ENCODE assay signal across 8 cellular contexts in the genomic region with DNA sequence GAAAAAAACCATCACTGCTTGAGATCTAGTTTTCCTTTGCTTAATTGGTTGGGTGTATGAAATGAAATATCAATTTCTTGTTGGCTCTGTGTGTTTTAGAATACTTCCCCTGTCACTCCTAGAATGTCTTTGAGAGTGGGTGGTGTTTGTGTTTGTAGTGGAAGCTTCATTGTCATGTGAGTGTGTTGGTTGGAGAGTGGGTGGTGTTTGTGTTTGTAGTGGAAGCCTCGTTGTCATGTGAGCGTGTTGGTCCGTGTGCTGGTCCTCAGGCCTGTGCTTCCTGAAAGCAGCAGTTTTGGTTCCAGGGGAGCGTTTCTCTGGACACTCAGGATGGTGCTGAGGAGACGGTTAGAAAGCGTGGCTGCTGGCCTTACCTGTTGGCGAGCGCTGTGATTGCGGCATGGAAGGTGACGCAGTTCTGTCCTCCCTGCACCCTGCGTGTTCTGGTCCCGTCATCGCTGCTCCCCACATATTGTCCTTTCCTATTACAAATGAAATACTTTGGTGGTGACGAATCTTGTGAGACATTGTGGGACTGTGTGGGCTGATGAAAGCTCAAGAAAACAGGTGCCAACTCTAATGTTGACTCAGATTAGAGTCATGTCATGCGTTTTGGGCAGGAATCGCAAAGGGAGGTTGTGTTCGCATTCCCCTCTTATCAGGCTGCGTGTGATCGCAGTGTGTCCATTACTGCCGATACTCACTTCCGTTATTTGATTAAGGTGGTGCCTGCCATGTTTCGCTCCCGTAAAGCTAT. TPM values are rescaled to one million over a fixed set of nuclear protein-coding genes. Genes with fewer than 3 reads are reported as not detected.
DNase-seq lines count a peak whose midpoint lies in the region; ATAC-seq and TF ChIP-seq lines count a peak whose summit lies in the region.

No MANE protein-coding gene starts in this region.

- peak overlapping the region; percentile 68 for H3K4me3 Mint-ChIP-seq in CD4-positive, alpha-beta T cell

- POLR2A ChIA-PET in CD4-positive, alpha-beta T cell (lab: Charles Lee), result interaction anchor here (1.0 kb wide), 1 partner anchor 11 kb away, joined by 3 read pairs; no protein-coding TSS in a partner anchor

- H3K4me1 Mint-ChIP-seq in CD4-positive, alpha-beta T cell (ENCODE audit: low read depth), result peaks cover 60% of the 10 kb centered on the region

- peak in 3 of 10 experiments; percentile 10 to 30 (median 14) for DNase-seq in CD4-positive, alpha-beta T cell
- DNase-seq in epithelial cell of esophagus (ENCODE audit: low read depth) (peak; percentile 99), sigmoid colon (no peak), COLO668 (lab: John Stamatoyannopoulos, UW; ENCODE audit: unreplicated experiment) (no peak), COR-L47 (lab: John Stamatoyannopoulos, UW) (no peak)

- TF ChIP-seq POLR2A in sigmoid colon (IDR thresholded peaks at IDR 0.05), result no peak

- TF ChIP-seq EP300 in sigmoid colon (IDR thresholded peaks at IDR 0.05), result no peak

- CTCF ChIA-PET in CD4-positive, alpha-beta T cell (lab: Charles Lee), result interaction anchor here (1.2 kb wide), 1 partner anchor 766 kb away, joined by 3 read pairs; no protein-coding TSS in a partner anchor

- peaks cover 0 to 29% (median 12%) of the 10 kb centered on the region in 4 donors for H3K4me1 ChIP-seq in sigmoid colon

- WGBS in sigmoid colon, 2 donors, result 79 to 86% methylated on average over 23 of the region's 23 CpGs

- intact Hi-C loops in CD4-positive, alpha-beta T cell (cut with DNase I, micrococcal nuclease), result no loop called here
- intact Hi-C loops in sigmoid colon (cut with DNase I), result no loop called here

- H3K9me3 ChIP-seq in CD4-positive, alpha-beta T cell (ENCODE audit: control insufficient read depth, low read length), result no peaks in the 10 kb centered on the region
- H3K9me3 ChIP-seq in sigmoid colon, result no peaks in the 10 kb centered on the region

- H3K9me3 Mint-ChIP-seq in CD4-positive, alpha-beta T cell, result no peaks in the 10 kb centered on the region

- ATAC-seq in CD4-positive, alpha-beta T cell (ENCODE audit: poor library complexity), result peak; percentile 85
- peak; percentile 96 to 98 for ATAC-seq in activated CD4-positive, CD25-positive, alpha-beta regulatory T cell treated with anti-CD3 and anti-CD28 coated beads, Interleukin-2, amount 50 U/mL, for 24 hours
- ATAC-seq in GM18907 (IDR thresholded peaks at IDR 0.05; ENCODE audit: unreplicated experiment) (no peak), HG02885 (IDR thresholded peaks at IDR 0.05; ENCODE audit: poor library complexity, unreplicated experiment) (no peak)

- H3K4me3 ChIP-seq in epithelial cell of esophagus (ENCODE audit: low read length) (peak overlapping the region; percentile 12), sigmoid colon (no peak overlapping the region)

- H3K27me3 Mint-ChIP-seq in CD4-positive, alpha-beta T cell, result no peaks in the 10 kb centered on the region

- H3K27ac ChIP-seq in CD4-positive, alpha-beta T cell (ENCODE audit: low read depth, low read length), result no peak overlapping the region
- peak overlapping the region in 3 of 4 donors; percentile 24 to 34 (median 33) for H3K27ac ChIP-seq in sigmoid colon

- peaks cover 91% of the 10 kb centered on the region for H3K36me3 Mint-ChIP-seq in CD4-positive, alpha-beta T cell (ENCODE audit: low read depth)

- peaks cover 0 to 55% (median 25%) of the 10 kb centered on the region in 4 donors for H3K36me3 ChIP-seq in sigmoid colon

- no peak for TF ChIP-seq CTCF in CD4-positive, alpha-beta T cell (IDR thresholded peaks at IDR 0.05)
- TF ChIP-seq CTCF in epithelial cell of esophagus (IDR thresholded peaks at IDR 0.05; ENCODE audit: insufficient read depth, low read depth, low read length, missing control alignments), result no peak
- no peak for TF ChIP-seq CTCF in sigmoid colon (IDR thresholded peaks at IDR 0.05)

- H3K27ac Mint-ChIP-seq in CD4-positive, alpha-beta T cell, result peak overlapping the region; percentile 82

- no peaks in the 10 kb centered on the region for H3K27me3 ChIP-seq in CD4-positive, alpha-beta T cell (ENCODE audit: control insufficient read depth, insufficient read depth, low read length)
- H3K27me3 ChIP-seq in sigmoid colon, result no peaks in the 10 kb centered on the region

RNA-seq across cellular contexts. Expression of gene ASB1, which starts 12.5 kb away (rescaled TPM):
- total RNA-seq in CD4-positive, alpha-beta T cell, result 10 to 100 TPM; 14.3 to 19.6 TPM
- 10 to 100 TPM; 13.6 to 36.0 (median 15.3) TPM for total RNA-seq in sigmoid colon
- 10 to 100 TPM in 1 of 3 donors, 1 to 10 TPM in 2; 3.5 to 20.2 (median 6.0) TPM for polyA plus RNA-seq in sigmoid colon

Comparison
In these comparisons a context has a peak if more than half of its experiments do, and no peak if none do; other contexts are left out.
1. ATAC-seq: peak in CD4-positive, alpha-beta T cell (single experiment) and activated CD4-positive, CD25-positive, alpha-beta regulatory T cell treated with anti-CD3 and anti-CD28 coated beads, Interleukin-2, amount 50 U/mL, for 24 hours (2 of 2); none in GM18907 (single experiment) and HG02885 (single experiment).